Comparison of ENCODE assay signal across 25 cellular contexts in the genomic region with DNA sequence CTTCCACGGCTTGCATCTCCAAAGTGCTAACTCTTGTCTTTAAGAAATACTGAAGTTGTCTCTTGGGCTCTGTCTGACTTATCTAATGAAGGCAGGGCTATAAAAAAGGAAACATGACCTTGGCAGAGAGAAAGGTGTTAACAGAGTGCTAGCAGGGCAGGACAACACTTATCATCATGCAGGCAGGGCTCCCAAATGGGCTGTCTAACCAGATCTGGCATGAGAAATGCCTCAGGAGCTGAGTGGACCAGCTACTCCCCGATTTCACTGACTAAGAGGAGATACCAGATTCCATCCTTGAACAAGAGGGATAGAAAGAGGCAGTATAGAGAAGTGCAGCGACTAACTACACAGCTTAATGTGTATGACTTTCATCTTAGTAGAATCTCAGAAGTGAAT. TPM values are rescaled to one million over a fixed set of nuclear protein-coding genes. Genes with fewer than 3 reads are reported as not detected.
DNase-seq lines count a peak whose midpoint lies in the region; ATAC-seq and TF ChIP-seq lines count a peak whose summit lies in the region.
"Had no signal": no experiment of that assay in that cellular context is flagged by ENCODE, and none has a peak within 500 bp of the region (broad histone marks: within the 10 kb centered on the region; RNA-seq: fewer than 3 reads in every experiment).

No MANE protein-coding gene starts in this region.

- no peak overlapping the region for H2BK12ac ChIP-seq in mesenchymal stem cell (ENCODE audit: low read length in 2 of 2)

- H3K36me3 ChIP-seq in mesenchymal stem cell (ENCODE audit: control insufficient read depth in 1 of 2, insufficient read depth in 2 of 2, low read depth in 1 of 2, low read length in 2 of 2) (peaks cover 24 to 97% of the 10 kb centered on the region in 2 experiments), tibial nerve (peaks cover 4 to 100% (median 6%) of the 10 kb centered on the region in 3 donors)

- no peak overlapping the region for H2AFZ ChIP-seq in mesenchymal stem cell (ENCODE audit: low read depth, low read length)

- H2BK5ac ChIP-seq in mesenchymal stem cell (ENCODE audit: low read depth, low read length, poor library complexity, severe bottlenecking): no peak overlapping the region

- no peak overlapping the region for H3K4me3 Mint-ChIP-seq in activated T-cell treated with anti-CD3 and anti-CD28 coated beads, Interleukin-2, amount 50 U/mL, for 72 hours
- H3K4me3 Mint-ChIP-seq: activated CD8-positive, alpha-beta T cell treated with anti-CD3 and anti-CD28 coated beads, Interleukin-2, amount 10 ng/mL, durations not matched to agents 7 days and 5 days; activated naive CD8-positive, alpha-beta T cell treated with anti-CD3 and anti-CD28 coated beads, Interleukin-2, amount 50 U/mL, for 24 hours; CD4-positive, CD25-positive, alpha-beta regulatory T cell; IgD-negative memory B cell; memory B cell; naive B cell; stimulated activated naive CD8-positive, alpha-beta T cell treated with anti-CD3 and anti-CD28 coated beads, Interleukin-15, amount 100 ng/mL, for 72 hours had no signal

- H3K4me3 ChIP-seq in fibroblast of mammary gland (ENCODE audit: control insufficient read depth, low read depth, low read length) (no peak overlapping the region), mesenchymal stem cell (ENCODE audit: insufficient read depth in 1 of 2, low read depth in 1 of 2, low read length in 2 of 2) (no peak overlapping the region), tibial nerve (no peak overlapping the region)

- TF ChIP-seq CTCF in fibroblast of mammary gland (conservative IDR thresholded peaks at IDR 0.05; ENCODE audit: control insufficient read depth, insufficient read depth, low read depth, low read length): no peak
- no peak for TF ChIP-seq CTCF in tibial nerve (IDR thresholded peaks at IDR 0.05)

- no peaks in the 10 kb centered on the region for H3K27me3 ChIP-seq in mesenchymal stem cell (ENCODE audit: control insufficient read depth in 1 of 2, insufficient read depth in 1 of 2, low read length in 2 of 2)
- H3K27me3 ChIP-seq in tibial nerve: no peaks in the 10 kb centered on the region
- H3K27me3 ChIP-seq: brain microvascular endothelial cell had no signal

- no peaks in the 10 kb centered on the region for H3K36me3 Mint-ChIP-seq in activated T-cell treated with anti-CD3 and anti-CD28 coated beads, Interleukin-2, amount 50 U/mL, for 72 hours (ENCODE audit: insufficient read depth in 2 of 2)
- H3K36me3 Mint-ChIP-seq: CD4-positive, CD25-positive, alpha-beta regulatory T cell; IgD-negative memory B cell; memory B cell; naive B cell had no signal

- no peak overlapping the region for H3K4ac ChIP-seq in mesenchymal stem cell (ENCODE audit: low read depth in 1 of 2, low read length in 2 of 2)

- ATAC-seq in activated T-cell treated with anti-CD3 and anti-CD28 coated beads, Interleukin-2, amount 50 U/mL, for 72 hours (replicated peaks in 1 of 2): peak; percentile 7 to 18
- ATAC-seq in HG02798 (IDR thresholded peaks at IDR 0.05; ENCODE audit: poor library complexity, unreplicated experiment): no peak
- ATAC-seq: activated CD8-positive, alpha-beta T cell treated with anti-CD3 and anti-CD28 coated beads, Interleukin-2, amount 10 ng/mL, durations not matched to agents 7 days and 5 days had no signal

- no peak overlapping the region for H3K4me2 ChIP-seq in mesenchymal stem cell (ENCODE audit: low read length, poor library complexity, severe bottlenecking)

- no peak overlapping the region for H4K91ac ChIP-seq in mesenchymal stem cell (ENCODE audit: low read length)

- H3K27ac ChIP-seq in mesenchymal stem cell (ENCODE audit: low read length, poor library complexity, severe bottlenecking) (no peak overlapping the region), tibial nerve (peak overlapping the region in 3 of 4 donors; percentile 33 to 77 (median 74))
- H3K27ac ChIP-seq: 22Rv1, brain microvascular endothelial cell had no signal

- H3K79me1 ChIP-seq in mesenchymal stem cell (replicated peaks; ENCODE audit: low read length, poor library complexity, severe bottlenecking): peaks cover 14% of the 10 kb centered on the region

- no peak overlapping the region for H3K23ac ChIP-seq in mesenchymal stem cell (ENCODE audit: low read length in 2 of 2)

- H3K4me1 ChIP-seq in mesenchymal stem cell (ENCODE audit: control insufficient read depth, insufficient read depth, low read depth, low read length) (peaks cover 3% of the 10 kb centered on the region), tibial nerve (peaks cover 0 to 69% (median 40%) of the 10 kb centered on the region in 4 donors)

- H2BK120ac ChIP-seq in mesenchymal stem cell (ENCODE audit: low read depth, low read length): no peak overlapping the region

- H3K4me1 Mint-ChIP-seq in activated T-cell treated with anti-CD3 and anti-CD28 coated beads, Interleukin-2, amount 50 U/mL, for 72 hours (ENCODE audit: low read depth): no peaks in the 10 kb centered on the region
- H3K4me1 Mint-ChIP-seq: IgD-negative memory B cell, memory B cell, naive B cell had no signal

- H3K27me3 Mint-ChIP-seq in activated T-cell treated with anti-CD3 and anti-CD28 coated beads, Interleukin-2, amount 50 U/mL, for 72 hours (ENCODE audit: low read depth): peaks cover 5% of the 10 kb centered on the region
- H3K27me3 Mint-ChIP-seq: CD4-positive, CD25-positive, alpha-beta regulatory T cell had no signal

- no peak for TF ChIP-seq POLR2A in tibial nerve (IDR thresholded peaks at IDR 0.05)

- no peak overlapping the region for H4K8ac ChIP-seq in mesenchymal stem cell (ENCODE audit: low read length)

- peak overlapping the region; percentile 2 for H3K9ac ChIP-seq in mesenchymal stem cell (ENCODE audit: low read length)

- WGBS in mesenchymal stem cell: 100% methylated on average over 2 of the region's 3 CpGs
- WGBS in tibial nerve, 2 donors: 42 to 51% methylated on average over 3 of the region's 3 CpGs

- H3K27ac Mint-ChIP-seq in activated T-cell treated with anti-CD3 and anti-CD28 coated beads, Interleukin-2, amount 50 U/mL, for 72 hours: no peak overlapping the region
- H3K27ac Mint-ChIP-seq: activated CD8-positive, alpha-beta T cell treated with anti-CD3 and anti-CD28 coated beads, Interleukin-2, amount 10 ng/mL, durations not matched to agents 7 days and 5 days; activated naive CD8-positive, alpha-beta T cell treated with anti-CD3 and anti-CD28 coated beads, Interleukin-2, amount 50 U/mL, for 24 hours; CD4-positive, CD25-positive, alpha-beta regulatory T cell; IgD-negative memory B cell; memory B cell; naive B cell had no signal

- no peaks in the 10 kb centered on the region for H3K9me3 ChIP-seq in mesenchymal stem cell (ENCODE audit: control insufficient read depth, low read length)
- H3K9me3 ChIP-seq in tibial nerve: no peaks in the 10 kb centered on the region

- H3K9me3 Mint-ChIP-seq in activated T-cell treated with anti-CD3 and anti-CD28 coated beads, Interleukin-2, amount 50 U/mL, for 72 hours: no peaks in the 10 kb centered on the region
- H3K9me3 Mint-ChIP-seq: activated naive CD8-positive, alpha-beta T cell treated with anti-CD3 and anti-CD28 coated beads, Interleukin-2, amount 50 U/mL, for 24 hours; memory B cell; naive B cell; stimulated activated naive CD8-positive, alpha-beta T cell treated with anti-CD3 and anti-CD28 coated beads, Interleukin-15, amount 100 ng/mL, for 72 hours had no signal

- TF ChIP-seq EP300 in tibial nerve (IDR thresholded peaks at IDR 0.05): no peak

- DNase-seq in activated T-cell treated with anti-CD3 and anti-CD28 coated beads, Interleukin-2, amount 50 U/mL, for 72 hours: no peak
- DNase-seq in activated T-cell treated with anti-CD3 and anti-CD28 coated beads, Interleukin-2, amount 50 U/mL, for 48 hours: no peak
- DNase-seq in fibroblast of mammary gland (ENCODE audit: low read depth): peak; percentile 14
- no peak for DNase-seq in mesenchymal stem cell
- no peak for DNase-seq in tibial nerve (ENCODE audit: low spot score in 2 of 2)
- no peak for DNase-seq in stimulated activated CD4-positive, alpha-beta T cell treated with anti-CD3 and anti-CD28 coated beads, Interleukin-4, amount 100 ng/mL, for 1 hour
- DNase-seq in NCI-H2227 treated with DMSO at 0.1 percent for 48 hours (lab: John Stamatoyannopoulos, UW): no peak
- DNase-seq: activated CD4-positive, CD25-positive, alpha-beta regulatory T cell treated with anti-CD3 and anti-CD28 coated beads, Interleukin-2, amount 50 U/mL, for 72 hours; activated CD8-positive, alpha-beta T cell treated with anti-CD3 and anti-CD28 coated beads, Interleukin-2, amount 10 ng/mL, durations not matched to agents 7 days and 5 days; activated gamma-delta T cell treated with Interleukin-2 at 50 U/mL for 16 hours; activated naive CD8-positive, alpha-beta T cell treated with anti-CD3 and anti-CD28 coated beads, Interleukin-2, amount 50 U/mL, for 24 hours; cortex of kidney; naive B cell; NCI-H1092 treated with DMSO at 0.1 percent for 48 hours; NCI-H2081; NCI-H446; retina; stimulated activated naive CD8-positive, alpha-beta T cell treated with anti-CD3 and anti-CD28 coated beads, Interleukin-15, amount 100 ng/mL, for 72 hours had no signal

- H2BK15ac ChIP-seq in mesenchymal stem cell (ENCODE audit: low read depth, poor library complexity, severe bottlenecking): no peak overlapping the region

- H3K18ac ChIP-seq in mesenchymal stem cell (ENCODE audit: low read depth in 1 of 2, low read length in 2 of 2): no peak overlapping the region

- no peak overlapping the region for H2AK5ac ChIP-seq in mesenchymal stem cell (ENCODE audit: low read length, severe bottlenecking)

- no peak overlapping the region for H3K14ac ChIP-seq in mesenchymal stem cell (ENCODE audit: low read length in 2 of 2)

RNA-seq across cellular contexts. Expression of a gene that starts 32.6 kb away (rescaled TPM):
- not detected for total RNA-seq in activated T-cell treated with anti-CD3 and anti-CD28 coated beads, Interleukin-2, amount 50 U/mL, for 72 hours
- polyA plus RNA-seq in mesenchymal stem cell (2013, experiment 1 of 2): 74.0 TPM
- 79.1 TPM for polyA plus RNA-seq in mesenchymal stem cell (2013, experiment 2 of 2)
- 1,000 to 10,000 TPM in 3 of 4 donors, 100 to 1,000 TPM in 1; 784 to 3,019 (median 2,270) TPM for total RNA-seq in tibial nerve
- total RNA-seq: activated CD8-positive, alpha-beta T cell treated with anti-CD3 and anti-CD28 coated beads, Interleukin-2, amount 10 ng/mL, durations not matched to agents 7 days and 5 days; CD4-positive, CD25-positive, alpha-beta regulatory T cell; OCI-LY7 had no signal
- polyA plus RNA-seq: CD4-positive, CD25-positive, alpha-beta regulatory T cell; IgD-negative memory B cell had no signal

Comparison
In these comparisons a context has a peak if more than half of its experiments do, and no peak if none do; other contexts are left out.
1. RNA of a gene that starts 32.6 kb away (total RNA-seq): 784 to 3,019 TPM in tibial nerve; not detected in activated T-cell treated with anti-CD3 and anti-CD28 coated beads, Interleukin-2, amount 50 U/mL, for 72 hours; every median in the first group is over 100 times any median in the second.